ENCODE assay signal across 25 cellular contexts in genomic region chr16:3836641-3837040, GRCh38.
"Had no signal": no experiment of that assay in that cellular context is flagged by ENCODE, and none has a peak within 500 bp of the region (broad histone marks: within the 10 kb centered on the region; RNA-seq: fewer than 3 reads in every experiment).

No MANE protein-coding gene starts in this region.

- H2AFZ ChIP-seq: neural progenitor cell had no signal

- ATAC-seq: left colon; natural killer cell; pancreas; right lobe of liver; stimulated activated memory B cell treated with anti-CD40 and anti-IgM and Interleukin-4, amounts not matched to agents 10 μg/mL and 1 μg/mL and 100 μg/mL, for 72 hours; stimulated activated naive CD8-positive, alpha-beta T cell treated with anti-CD3 and anti-CD28 coated beads, Interleukin-15, amount 100 ng/mL, for 72 hours had no signal

- H3K9ac ChIP-seq: neural progenitor cell had no signal

- H3K9me3 ChIP-seq: gastrocnemius medialis, pancreas, prostate gland, right lobe of liver, testis had no signal

- H3K27me3 ChIP-seq: gastrocnemius medialis, neural progenitor cell, pancreas, right lobe of liver, spleen, testis, transverse colon had no signal

- H3K4me1 ChIP-seq: prostate gland, testis had no signal

- H3K27ac ChIP-seq: coronary artery, gastrocnemius medialis, neural progenitor cell, pancreas, prostate gland, right lobe of liver, spleen, testis, transverse colon had no signal

- H3K36me3 ChIP-seq: gastrocnemius medialis, pancreas, prostate gland, transverse colon had no signal

- H3K4me3 ChIP-seq: coronary artery, gastrocnemius medialis, neural progenitor cell, pancreas, prostate gland, right lobe of liver, spleen, testis, transverse colon had no signal

- DNase-seq: central memory CD4-positive, alpha-beta T cell; effector CD4-positive, alpha-beta T cell; endodermal cell; erythroblast; gastrocnemius medialis; immature natural killer cell; kidney; left colon; mammary epithelial cell; natural killer cell; nucleus accumbens; pancreas; retina; right lobe of liver; spleen; stimulated activated CD4-positive, alpha-beta T cell treated with anti-CD3 and anti-CD28 coated beads, Interleukin-15, amount 100 ng/mL, for 24 hours; stimulated activated CD4-positive, alpha-beta T cell treated with anti-CD3 and anti-CD28 coated beads, Interleukin-1b, Interleukin-23, amount 100 ng/mL, for 48 hours; stimulated activated CD4-positive, alpha-beta T cell treated with anti-CD3 and anti-CD28 coated beads, Interleukin-4, amount 100 ng/mL, for 24 hours; stimulated activated naive CD8-positive, alpha-beta T cell treated with anti-CD3 and anti-CD28 coated beads, Interleukin-15, amount 100 ng/mL, for 72 hours; testis; transverse colon had no signal

- H3K4me2 ChIP-seq: neural progenitor cell had no signal
